In genomic region chr6:149592983-149593382, GRCh38 we compare ENCODE assay signal across 27 cellular contexts. TPM values are rescaled to one million over a fixed set of nuclear protein-coding genes. Genes with fewer than 3 reads are reported as not detected.
DNase-seq lines count a peak whose midpoint lies in the region; ATAC-seq, FAIRE-seq and TF ChIP-seq lines count a peak whose summit lies in the region.
"Had no signal": no experiment of that assay in that cellular context is flagged by ENCODE, and none has a peak within 500 bp of the region (broad histone marks: within the 10 kb centered on the region; RNA-seq: fewer than 3 reads in every experiment).

No MANE protein-coding gene starts in this region.

- H2BK5ac ChIP-seq in IMR-90 (ENCODE audit: low read depth, low read length, poor library complexity, severe bottlenecking) (no peak overlapping the region), mesenchymal stem cell (ENCODE audit: low read depth, low read length, poor library complexity, severe bottlenecking) (no peak overlapping the region)

- H4K91ac ChIP-seq in IMR-90 (ENCODE audit: insufficient read depth, low read depth, low read length) (no peak overlapping the region), mesenchymal stem cell (ENCODE audit: low read length) (no peak overlapping the region)

- no CpG with 5 or more reads among the region's 2 CpGs for WGBS in IMR-90 (ENCODE audit: extremely low coverage in 2 of 2, insufficient read length in 1 of 2), 2 experiments
- 84% methylated on average over 2 of the region's 2 CpGs for whole genome bisulfite sequencing in K562 (ENCODE audit: insufficient coverage, low coverage, missing lambda C conversion rate)
- no CpG with 5 or more reads among the region's 2 CpGs for WGBS in mesenchymal stem cell
- 93 to 94% methylated on average over 2 of the region's 2 CpGs for WGBS in heart right ventricle, 2 donors
- 97% methylated on average over 2 of the region's 2 CpGs for WGBS in right cardiac atrium

- no peak overlapping the region for H3K56ac ChIP-seq in IMR-90 (ENCODE audit: extremely low read depth, insufficient read depth, low read length)

- CTCF ChIA-PET in IMR-90 (lab: Yijun Ruan, JAX): no interaction called here
- CTCF ChIA-PET in K562 (lab: Yijun Ruan, JAX; ENCODE audit: low intra/inter-chr PET ratio): no interaction called here
- CTCF ChIA-PET in MCF 10A (lab: Yijun Ruan, JAX): interaction anchor here (0.5 to 0.6 kb wide), 2 partner anchors 34 to 478 kb away, joined by 3 read pairs; no protein-coding TSS in a partner anchor

- no TSS peak for BruUV-seq in IMR-90 (replicated peaks; lab: Mats Ljungman, UMichigan)
- BruUV-seq in K562 (replicated peaks; lab: Mats Ljungman, UMichigan): no TSS peak
- BruUV-seq in MCF 10A (replicated peaks; lab: Mats Ljungman, UMichigan): no TSS peak

- no peaks in the 10 kb centered on the region for H3K27me3 Mint-ChIP-seq in stimulated activated naive B cell treated with anti-CD40 and anti-IgM and Interleukin-4, amounts not matched to agents 10 μg/mL and 1 μg/mL and 100 μg/mL, for 72 hours
- H3K27me3 Mint-ChIP-seq in MCF 10A (ENCODE audit: insufficient read depth, unreplicated experiment): no peaks in the 10 kb centered on the region
- H3K27me3 Mint-ChIP-seq: CD4-positive, alpha-beta memory T cell; CD4-positive, CD25-positive, alpha-beta regulatory T cell; CD8-positive, alpha-beta memory T cell had no signal

- H3K14ac ChIP-seq in IMR-90 (replicated peaks; ENCODE audit: low read depth, low read length) (no peak overlapping the region), mesenchymal stem cell (ENCODE audit: low read length in 2 of 2) (no peak overlapping the region)

- H3K36me3 Mint-ChIP-seq in stimulated activated naive B cell treated with anti-CD40 and anti-IgM and Interleukin-4, amounts not matched to agents 10 μg/mL and 1 μg/mL and 100 μg/mL, for 72 hours: peaks cover 12 to 21% of the 10 kb centered on the region in 2 donors
- peaks cover 75% of the 10 kb centered on the region for H3K36me3 Mint-ChIP-seq in MCF 10A (ENCODE audit: insufficient read depth, unreplicated experiment)

- H3K4me3 ChIP-seq in IMR-90 (ENCODE audit: insufficient read depth, low read depth, low read length): no peak overlapping the region
- H3K4me3 ChIP-seq in K562: no peak overlapping the region
- H3K4me3 ChIP-seq in mesenchymal stem cell (ENCODE audit: insufficient read depth in 1 of 2, low read depth in 1 of 2, low read length in 2 of 2): no peak overlapping the region
- no peak overlapping the region for H3K4me3 ChIP-seq in heart right ventricle
- H3K4me3 ChIP-seq in right cardiac atrium (ENCODE audit: low read length): no peak overlapping the region
- H3K4me3 ChIP-seq: BLaER1, GM12878 had no signal

- DNase-seq in IMR-90 (no peak), K562 (ENCODE audit: extremely low read depth in 1 of 4, low spot score in 3 of 4) (no peak), mesenchymal stem cell (no peak), heart right ventricle (no peak), right cardiac atrium (no peak), MCF 10A (ENCODE audit: unreplicated experiment) (no peak)
- DNase-seq in stimulated activated naive B cell treated with anti-CD40 and anti-IgM and Interleukin-4, amounts not matched to agents 10 μg/mL and 1 μg/mL and 100 μg/mL, for 72 hours: no peak
- DNase-seq: 8988T; BE2C; C1 segment of cervical spinal cord; CD4-positive, alpha-beta memory T cell; CD4-positive, CD25-positive, alpha-beta regulatory T cell; CD8-positive, alpha-beta memory T cell; COR-L47; DMS 273 treated with DMSO at 0.1 percent for 48 hours; DMS153; DMS53; DMS79; DND-41; EL; GDM1 had no signal

- dilution Hi-C loops in IMR-90 (cut with HindIII; ENCODE audit: low sequenced_read_pairs, unreplicated experiment): no loop called here

- H3K4me1 Mint-ChIP-seq in stimulated activated naive B cell treated with anti-CD40 and anti-IgM and Interleukin-4, amounts not matched to agents 10 μg/mL and 1 μg/mL and 100 μg/mL, for 72 hours: no peaks in the 10 kb centered on the region
- no peaks in the 10 kb centered on the region for H3K4me1 Mint-ChIP-seq in MCF 10A (ENCODE audit: insufficient read depth, unreplicated experiment)
- H3K4me1 Mint-ChIP-seq: CD14-positive monocyte; CD4-positive, alpha-beta memory T cell; CD8-positive, alpha-beta memory T cell had no signal

- H2BK12ac ChIP-seq in mesenchymal stem cell (ENCODE audit: low read length in 2 of 2): no peak overlapping the region

- TF ChIP-seq CTCF in IMR-90 (conservative IDR thresholded peaks at IDR 0.05; ENCODE audit: low read depth, low read length): no peak
- TF ChIP-seq CTCF in K562 (IDR thresholded peaks at IDR 0.05 in 2 of 3, conservative IDR thresholded peaks at IDR 0.05 in 1 of 3; ENCODE audit: insufficient read depth in 2 of 3, low read depth in 1 of 3, low read length in 3 of 3): no peak
- TF ChIP-seq CTCF in heart right ventricle (IDR thresholded peaks at IDR 0.05): no peak
- no peak for TF ChIP-seq CTCF in MCF 10A (IDR thresholded peaks at IDR 0.05; ENCODE audit: unreplicated experiment)

- no peak overlapping the region for H3K18ac ChIP-seq in IMR-90 (ENCODE audit: low read depth, low read length)
- no peak overlapping the region for H3K18ac ChIP-seq in mesenchymal stem cell (ENCODE audit: low read depth in 1 of 2, low read length in 2 of 2)

- intact Hi-C loops in IMR-90 (cut with micrococcal nuclease): no loop called here
- intact Hi-C loops in K562 (cut with micrococcal nuclease): no loop called here
- intact Hi-C loops in heart right ventricle (cut with DNase I): no loop called here
- intact Hi-C loops in right cardiac atrium (cut with DNase I): no loop called here
- intact Hi-C loops in MCF 10A (cut with micrococcal nuclease): no loop called here

- H4K20me1 ChIP-seq in IMR-90 (ENCODE audit: insufficient read depth, low read length): no peaks in the 10 kb centered on the region
- no peaks in the 10 kb centered on the region for H4K20me1 ChIP-seq in K562 (replicated peaks; ENCODE audit: control insufficient read depth, insufficient read depth, low read length)
- H4K20me1 ChIP-seq: BLaER1 had no signal

- TF ChIP-seq RAD21 in IMR-90 (IDR thresholded peaks at IDR 0.05; ENCODE audit: low read length) (no peak), K562 (CRISPR knock-in tag; conservative IDR thresholded peaks at IDR 0.05 in 1 of 2, IDR thresholded peaks at IDR 0.05 in 1 of 2) (no peak)

- H3K36me3 ChIP-seq in IMR-90 (ENCODE audit: control insufficient read depth, insufficient read depth, low read length) (peaks cover 26% of the 10 kb centered on the region), K562 (ENCODE audit: control insufficient read depth, insufficient read depth, low read length) (peaks cover 66% of the 10 kb centered on the region), mesenchymal stem cell (ENCODE audit: control insufficient read depth in 1 of 2, insufficient read depth in 2 of 2, low read depth in 1 of 2, low read length in 2 of 2) (peaks cover 14 to 82% of the 10 kb centered on the region in 2 experiments), heart right ventricle (peaks cover 0 to 99% (median 52%) of the 10 kb centered on the region in 9 donors)

- H3K4me3 Mint-ChIP-seq in stimulated activated naive B cell treated with anti-CD40 and anti-IgM and Interleukin-4, amounts not matched to agents 10 μg/mL and 1 μg/mL and 100 μg/mL, for 72 hours: no peak overlapping the region
- no peak overlapping the region for H3K4me3 Mint-ChIP-seq in MCF 10A (ENCODE audit: unreplicated experiment)
- H3K4me3 Mint-ChIP-seq: CD14-positive monocyte; CD4-positive, alpha-beta memory T cell; CD4-positive, CD25-positive, alpha-beta regulatory T cell; CD8-positive, alpha-beta memory T cell had no signal

- no peak for FAIRE-seq in K562 (lab: Jason Lieb, UNC)
- FAIRE-seq: A204.1, GM12878, GM12892, GM18507 had no signal

- H2BK20ac ChIP-seq in IMR-90 (ENCODE audit: low read depth, low read length): no peak overlapping the region

- H3K79me1 ChIP-seq in IMR-90 (ENCODE audit: low read depth in 1 of 2, low read length in 2 of 2) (no peaks in the 10 kb centered on the region), mesenchymal stem cell (replicated peaks; ENCODE audit: low read length, poor library complexity, severe bottlenecking) (peaks cover 3% of the 10 kb centered on the region)

- no peaks in the 10 kb centered on the region for H3K27me3 ChIP-seq in IMR-90 (ENCODE audit: control insufficient read depth, insufficient read depth, low read length)
- H3K27me3 ChIP-seq in K562 (ENCODE audit: control insufficient read depth in 2 of 2, insufficient read depth in 2 of 2, low read length in 2 of 2): no peaks in the 10 kb centered on the region
- H3K27me3 ChIP-seq in mesenchymal stem cell (ENCODE audit: control insufficient read depth in 1 of 2, insufficient read depth in 1 of 2, low read length in 2 of 2): no peaks in the 10 kb centered on the region
- H3K27me3 ChIP-seq in heart right ventricle: no peaks in the 10 kb centered on the region
- no peaks in the 10 kb centered on the region for H3K27me3 ChIP-seq in right cardiac atrium (ENCODE audit: control insufficient read depth, insufficient read depth)
- H3K27me3 ChIP-seq: BE2C, BLaER1 had no signal

- H3K4me1 ChIP-seq in IMR-90 (ENCODE audit: control insufficient read depth, insufficient read depth, low read length): no peaks in the 10 kb centered on the region
- no peaks in the 10 kb centered on the region for H3K4me1 ChIP-seq in K562 (replicated peaks in 1 of 2; ENCODE audit: control insufficient read depth in 2 of 2, insufficient read depth in 2 of 2, low read length in 2 of 2)
- H3K4me1 ChIP-seq in mesenchymal stem cell (ENCODE audit: control insufficient read depth, insufficient read depth, low read depth, low read length): peaks cover 5% of the 10 kb centered on the region
- H3K4me1 ChIP-seq in heart right ventricle: no peaks in the 10 kb centered on the region
- H3K4me1 ChIP-seq in right cardiac atrium (ENCODE audit: control insufficient read depth, insufficient read depth, low read length): no peaks in the 10 kb centered on the region
- H3K4me1 ChIP-seq: BE2C, BLaER1 had no signal

- no peaks in the 10 kb centered on the region for H3K9me3 Mint-ChIP-seq in stimulated activated naive B cell treated with anti-CD40 and anti-IgM and Interleukin-4, amounts not matched to agents 10 μg/mL and 1 μg/mL and 100 μg/mL, for 72 hours
- no peaks in the 10 kb centered on the region for H3K9me3 Mint-ChIP-seq in MCF 10A (ENCODE audit: unreplicated experiment)
- H3K9me3 Mint-ChIP-seq: CD14-positive monocyte; CD4-positive, alpha-beta memory T cell; CD4-positive, CD25-positive, alpha-beta regulatory T cell; CD8-positive, alpha-beta memory T cell had no signal

- no peak overlapping the region for H4K8ac ChIP-seq in IMR-90 (ENCODE audit: low read depth in 2 of 2, low read length in 2 of 2)
- H4K8ac ChIP-seq in mesenchymal stem cell (ENCODE audit: low read length): no peak overlapping the region

- H2BK120ac ChIP-seq in IMR-90 (ENCODE audit: low read depth, low read length): no peak overlapping the region
- H2BK120ac ChIP-seq in mesenchymal stem cell (ENCODE audit: low read depth, low read length): no peak overlapping the region

- H3K23ac ChIP-seq in IMR-90 (ENCODE audit: low read depth, low read length) (no peak overlapping the region), mesenchymal stem cell (ENCODE audit: low read length in 2 of 2) (no peak overlapping the region)

- H3K9me1 ChIP-seq in IMR-90 (ENCODE audit: insufficient read depth, low read length): no peaks in the 10 kb centered on the region
- no peaks in the 10 kb centered on the region for H3K9me1 ChIP-seq in K562 (ENCODE audit: control insufficient read depth, insufficient read depth, low read length)

- H2AK5ac ChIP-seq in IMR-90 (ENCODE audit: low read depth, low read length) (no peak overlapping the region), mesenchymal stem cell (ENCODE audit: low read length, severe bottlenecking) (peak overlapping the region; percentile 31)

- no peak overlapping the region for H2AFZ ChIP-seq in IMR-90 (replicated peaks; ENCODE audit: low read length, poor library complexity)
- H2AFZ ChIP-seq in K562 (ENCODE audit: low read depth, low read length): no peak overlapping the region
- H2AFZ ChIP-seq in mesenchymal stem cell (ENCODE audit: low read depth, low read length): no peak overlapping the region

- no peak for TF ChIP-seq EP300 in K562 (IDR thresholded peaks at IDR 0.05; ENCODE audit: low read length)

- H3K27ac Mint-ChIP-seq in stimulated activated naive B cell treated with anti-CD40 and anti-IgM and Interleukin-4, amounts not matched to agents 10 μg/mL and 1 μg/mL and 100 μg/mL, for 72 hours: peak overlapping the region; percentile 60
- H3K27ac Mint-ChIP-seq in MCF 10A (ENCODE audit: low read depth, unreplicated experiment): no peak overlapping the region
- H3K27ac Mint-ChIP-seq: CD4-positive, alpha-beta memory T cell; CD4-positive, CD25-positive, alpha-beta regulatory T cell had no signal

- no peak overlapping the region for H2BK15ac ChIP-seq in IMR-90 (ENCODE audit: low read depth, low read length)
- no peak overlapping the region for H2BK15ac ChIP-seq in mesenchymal stem cell (ENCODE audit: low read depth, poor library complexity, severe bottlenecking)

- no peak overlapping the region for H4K5ac ChIP-seq in IMR-90 (ENCODE audit: low read depth, low read length)

- H3K4me2 ChIP-seq in IMR-90 (ENCODE audit: low read depth, low read length) (no peak overlapping the region), K562 (ENCODE audit: insufficient read depth, low read length) (no peak overlapping the region), mesenchymal stem cell (ENCODE audit: low read length, poor library complexity, severe bottlenecking) (no peak overlapping the region)
- H3K4me2 ChIP-seq: BLaER1 had no signal

- ATAC-seq in IMR-90 (ENCODE audit: low read depth) (no peak), K562 (no peak), heart right ventricle (no peak), right cardiac atrium (no peak)
- ATAC-seq in stimulated activated naive B cell treated with anti-CD40 and anti-IgM and Interleukin-4, amounts not matched to agents 10 μg/mL and 1 μg/mL and 100 μg/mL, for 72 hours (replicated peaks): no peak
- ATAC-seq: GM12878 had no signal

- TF ChIP-seq POLR2A in IMR-90 (IDR thresholded peaks at IDR 0.05; ENCODE audit: low read depth, low read length) (no peak), K562 (conservative IDR thresholded peaks at IDR 0.05) (0 out of 2 replicates have a peak, but pooled peaks have one; percentile 3)

- H3K9me3 ChIP-seq in IMR-90 (ENCODE audit: control insufficient read depth, insufficient read depth, low read length) (no peaks in the 10 kb centered on the region), K562 (replicated peaks; ENCODE audit: control insufficient read depth, insufficient read depth, low read depth, low read length) (no peaks in the 10 kb centered on the region), mesenchymal stem cell (ENCODE audit: control insufficient read depth, low read length) (no peaks in the 10 kb centered on the region), heart right ventricle (no peaks in the 10 kb centered on the region), right cardiac atrium (ENCODE audit: control insufficient read depth, low read length) (no peaks in the 10 kb centered on the region)
- H3K9me3 ChIP-seq: BE2C, BLaER1 had no signal

- no peaks in the 10 kb centered on the region for H3K79me2 ChIP-seq in K562 (ENCODE audit: control insufficient read depth, insufficient read depth, low read length)

- in situ Hi-C loops in IMR-90 (cut with MboI; ENCODE audit: low sequenced_read_pairs): no loop called here
- in situ Hi-C loops in K562 (cut with MboI): no loop called here

- H3K27ac ChIP-seq in IMR-90 (ENCODE audit: insufficient read depth, low read length) (no peak overlapping the region), K562 (ENCODE audit: extremely low read depth, low read depth, low read length) (no peak overlapping the region), mesenchymal stem cell (ENCODE audit: low read length, poor library complexity, severe bottlenecking) (peak overlapping the region; percentile 88), heart right ventricle (no peak overlapping the region), right cardiac atrium (ENCODE audit: low read length) (no peak overlapping the region)
- H3K27ac ChIP-seq: BLaER1 had no signal

- no peak overlapping the region for H2AK9ac ChIP-seq in IMR-90 (replicated peaks; ENCODE audit: low read depth, low read length, poor library complexity)

- no peak overlapping the region for H3K4ac ChIP-seq in IMR-90 (ENCODE audit: low read depth, low read length)
- H3K4ac ChIP-seq in mesenchymal stem cell (ENCODE audit: low read depth in 1 of 2, low read length in 2 of 2): no peak overlapping the region

- POLR2A ChIA-PET in IMR-90 (lab: Charles Lee; ENCODE audit: unreplicated experiment): no interaction called here
- POLR2A ChIA-PET in K562 (lab: Yijun Ruan, JAX): interaction anchor here (0.8 to 1.2 kb wide), 4 partner anchors 10 to 328 kb away, joined by 3 to 6 read pairs (median 4); no protein-coding TSS in a partner anchor
- POLR2A ChIA-PET in MCF 10A (lab: Yijun Ruan, JAX): interaction anchor here (1.2 to 1.5 kb wide), 2 partner anchors 11 to 13 kb away, joined by 3 to 4 read pairs; no protein-coding TSS in a partner anchor

- H3K9ac ChIP-seq in IMR-90 (ENCODE audit: low read depth, low read length): no peak overlapping the region
- H3K9ac ChIP-seq in K562 (ENCODE audit: insufficient read depth in 1 of 2, low read depth in 2 of 2, low read length in 2 of 2): no peak overlapping the region
- H3K9ac ChIP-seq in mesenchymal stem cell (ENCODE audit: low read length): no peak overlapping the region
- H3K9ac ChIP-seq: BLaER1 had no signal

RNA-seq across cellular contexts. Expression of gene GINM1, which starts 26.8 kb away (rescaled TPM):
- total RNA-seq in IMR-90 (2012; rRNA removed) (24.9 and 31.4 TPM in 2 replicates), K562 (2014; rRNA removed) (11.4 and 15.4 TPM in 2 replicates), K562 (2014; rRNA removed; fragmentation: Illumina TruSeq; extraction: Trizol) (19.3 and 23.8 TPM in 2 replicates), K562 (2015; rRNA removed; fragmentation: Illumina TruSeq; extraction: Trizol) (16.2 and 16.5 TPM in 2 replicates), K562 (2021) (13.9 and 15.7 TPM in 2 replicates), heart right ventricle (10 to 100 TPM; 48.6 to 59.3 (median 55.7) TPM), right cardiac atrium (10 to 100 TPM; 48.3 to 61.8 (median 54.8) TPM), MCF 10A (2022) (27.7 and 29.6 TPM in 2 replicates)
- polyA plus RNA-seq in IMR-90 (2012; rRNA removed) (20.9 and 23.6 TPM in 2 replicates), K562 (2011; rRNA removed) (11.6 and 14.2 TPM in 2 replicates), K562 (2014; fragmentation: Illumina TruSeq; extraction: Trizol) (15.2 and 15.4 TPM in 2 replicates), K562 (2014; fragmentation: Nextera tagmentation; extraction: Ambion mirVana) (1 to 10 TPM; 5.0 to 6.1 TPM), K562 (2014; rRNA removed) (12.9 and 13.0 TPM in 2 replicates), heart right ventricle (10 to 100 TPM; 26.8 to 46.1 TPM), right cardiac atrium (40.1 TPM)
- polyA plus RNA-seq in IMR-90 (2012; cell fraction: cytosol; rRNA removed): 9.9 and 14.9 TPM in 2 replicates
- 2.1 and 8.6 TPM in 2 replicates for polyA plus RNA-seq in IMR-90 (2012; cell fraction: nucleus; rRNA removed; ENCODE audit: low replicate concordance)
- 11.6 and 25.2 TPM in 2 replicates for total RNA-seq in K562 (2011; cell fraction: chromatin; rRNA removed; ENCODE audit: low replicate concordance)
- 10.0 and 11.8 TPM in 2 replicates for total RNA-seq in K562 (2011; cell fraction: nucleolus; rRNA removed)
- total RNA-seq in K562 (2011; cell fraction: nucleoplasm; rRNA removed): 15.3 and 19.5 TPM in 2 replicates
- polyA plus RNA-seq in K562 (2011; cell fraction: cytosol; rRNA removed): 3.3 and 5.5 TPM in 2 replicates
- 4.1 and 4.2 TPM in 2 replicates for polyA plus RNA-seq in K562 (2011; cell fraction: nucleus; rRNA removed)
- polyA plus RNA-seq in K562 (2012): 13.8 and 23.0 TPM in 2 replicates
- polyA minus RNA-seq in K562 (2011; rRNA and poly(A)+ RNA removed): 8.1 and 9.8 TPM in 2 replicates
- 5.5 and 8.3 TPM in 2 replicates for polyA minus RNA-seq in K562 (2011; cell fraction: cytosol; rRNA and poly(A)+ RNA removed)
- polyA minus RNA-seq in K562 (2011; cell fraction: nucleus; rRNA and poly(A)+ RNA removed): 2.8 and 3.6 TPM in 2 replicates
- polyA plus RNA-seq in mesenchymal stem cell (2013, experiment 1 of 2): 82.1 TPM
- polyA plus RNA-seq in mesenchymal stem cell (2013, experiment 2 of 2): 81.6 TPM

RNA-seq across cellular contexts. Expression of gene PPIL4, which starts 47.1 kb away (rescaled TPM):
- 13.3 and 29.7 TPM in 2 replicates for total RNA-seq in IMR-90 (2012; rRNA removed)
- 7.7 and 10.6 TPM in 2 replicates for polyA plus RNA-seq in IMR-90 (2012; rRNA removed)
- 0.62 and 0.77 TPM in 2 replicates for polyA plus RNA-seq in IMR-90 (2012; cell fraction: cytosol; rRNA removed)
- polyA plus RNA-seq in IMR-90 (2012; cell fraction: nucleus; rRNA removed; ENCODE audit: low replicate concordance): 0.53 and 5.0 TPM in 2 replicates
- total RNA-seq in K562 (2011; cell fraction: chromatin; rRNA removed; ENCODE audit: low replicate concordance): 10.8 and 40.4 TPM in 2 replicates
- 3.9 and 4.8 TPM in 2 replicates for total RNA-seq in K562 (2011; cell fraction: nucleolus; rRNA removed)
- total RNA-seq in K562 (2011; cell fraction: nucleoplasm; rRNA removed): 12.2 and 16.3 TPM in 2 replicates
- 29.5 and 36.9 TPM in 2 replicates for total RNA-seq in K562 (2014; rRNA removed)
- total RNA-seq in K562 (2014; rRNA removed; fragmentation: Illumina TruSeq; extraction: Trizol): 53.7 and 59.5 TPM in 2 replicates
- total RNA-seq in K562 (2015; rRNA removed; fragmentation: Illumina TruSeq; extraction: Trizol): 52.3 and 54.0 TPM in 2 replicates
- 26.9 and 29.1 TPM in 2 replicates for total RNA-seq in K562 (2021)
- 11.7 and 14.5 TPM in 2 replicates for polyA plus RNA-seq in K562 (2011; rRNA removed)
- polyA plus RNA-seq in K562 (2011; cell fraction: cytosol; rRNA removed): 1.4 and 4.7 TPM in 2 replicates
- polyA plus RNA-seq in K562 (2011; cell fraction: nucleus; rRNA removed): 4.0 and 8.9 TPM in 2 replicates
- polyA plus RNA-seq in K562 (2012): 17.7 and 23.4 TPM in 2 replicates
- 34.9 and 45.9 TPM in 2 replicates for polyA plus RNA-seq in K562 (2014; fragmentation: Illumina TruSeq; extraction: Trizol)
- 10 to 100 TPM; 48.5 to 55.2 TPM for polyA plus RNA-seq in K562 (2014; fragmentation: Nextera tagmentation; extraction: Ambion mirVana)
- 26.4 and 32.2 TPM in 2 replicates for polyA plus RNA-seq in K562 (2014; rRNA removed)
- 20.1 and 25.6 TPM in 2 replicates for polyA minus RNA-seq in K562 (2011; rRNA and poly(A)+ RNA removed)
- polyA minus RNA-seq in K562 (2011; cell fraction: cytosol; rRNA and poly(A)+ RNA removed): 11.4 and 13.6 TPM in 2 replicates
- 6.7 and 10.3 TPM in 2 replicates for polyA minus RNA-seq in K562 (2011; cell fraction: nucleus; rRNA and poly(A)+ RNA removed)
- polyA plus RNA-seq in mesenchymal stem cell (2013, experiment 1 of 2): 41.9 TPM
- polyA plus RNA-seq in mesenchymal stem cell (2013, experiment 2 of 2): 42.4 TPM
- 10 to 100 TPM; 15.2 to 22.0 (median 18.1) TPM for total RNA-seq in heart right ventricle
- 10 to 100 TPM in 1 of 2 donors, 1 to 10 TPM in 1; 9.4 to 15.1 TPM for polyA plus RNA-seq in heart right ventricle
- total RNA-seq in right cardiac atrium: 10 to 100 TPM; 20.1 to 23.6 (median 21.3) TPM
- 19.8 TPM for polyA plus RNA-seq in right cardiac atrium
- total RNA-seq in MCF 10A (2022): 37.2 and 47.7 TPM in 2 replicates

RNA-seq across cellular contexts. Expression of gene KATNA1, which starts 55.5 kb away (rescaled TPM):
- 24.6 and 33.3 TPM in 2 replicates for total RNA-seq in IMR-90 (2012; rRNA removed)
- polyA plus RNA-seq in IMR-90 (2012; rRNA removed): 13.1 and 15.3 TPM in 2 replicates
- 5.4 and 6.2 TPM in 2 replicates for polyA plus RNA-seq in IMR-90 (2012; cell fraction: cytosol; rRNA removed)
- 4.6 and 17.7 TPM in 2 replicates for polyA plus RNA-seq in IMR-90 (2012; cell fraction: nucleus; rRNA removed; ENCODE audit: low replicate concordance)
- total RNA-seq in K562 (2011; cell fraction: chromatin; rRNA removed; ENCODE audit: low replicate concordance): 55.2 and 95.6 TPM in 2 replicates
- 29.5 and 30.9 TPM in 2 replicates for total RNA-seq in K562 (2011; cell fraction: nucleolus; rRNA removed)
- 37.0 and 41.8 TPM in 2 replicates for total RNA-seq in K562 (2011; cell fraction: nucleoplasm; rRNA removed)
- 41.1 and 45.0 TPM in 2 replicates for total RNA-seq in K562 (2014; rRNA removed)
- 53.5 and 63.0 TPM in 2 replicates for total RNA-seq in K562 (2014; rRNA removed; fragmentation: Illumina TruSeq; extraction: Trizol)
- 40.6 and 44.5 TPM in 2 replicates for total RNA-seq in K562 (2015; rRNA removed; fragmentation: Illumina TruSeq; extraction: Trizol)
- total RNA-seq in K562 (2021): 33.9 and 34.6 TPM in 2 replicates
- polyA plus RNA-seq in K562 (2011; rRNA removed): 58.1 and 76.9 TPM in 2 replicates
- polyA plus RNA-seq in K562 (2011; cell fraction: cytosol; rRNA removed): 18.7 and 24.8 TPM in 2 replicates
- 22.6 and 33.0 TPM in 2 replicates for polyA plus RNA-seq in K562 (2011; cell fraction: nucleus; rRNA removed)
- polyA plus RNA-seq in K562 (2012): 29.5 and 31.6 TPM in 2 replicates
- polyA plus RNA-seq in K562 (2014; fragmentation: Illumina TruSeq; extraction: Trizol): 55.0 and 56.7 TPM in 2 replicates
- polyA plus RNA-seq in K562 (2014; fragmentation: Nextera tagmentation; extraction: Ambion mirVana): 10 to 100 TPM; 22.5 to 33.3 TPM
- 41.8 and 47.5 TPM in 2 replicates for polyA plus RNA-seq in K562 (2014; rRNA removed)
- 74.6 and 86.8 TPM in 2 replicates for polyA minus RNA-seq in K562 (2011; rRNA and poly(A)+ RNA removed)
- 27.4 and 28.3 TPM in 2 replicates for polyA minus RNA-seq in K562 (2011; cell fraction: cytosol; rRNA and poly(A)+ RNA removed)
- 20.9 and 34.8 TPM in 2 replicates for polyA minus RNA-seq in K562 (2011; cell fraction: nucleus; rRNA and poly(A)+ RNA removed)
- 16.3 TPM for polyA plus RNA-seq in mesenchymal stem cell (2013, experiment 1 of 2)
- polyA plus RNA-seq in mesenchymal stem cell (2013, experiment 2 of 2): 16.4 TPM
- 10 to 100 TPM in 8 of 10 donors, 1 to 10 TPM in 2; 9.4 to 14.2 (median 12.0) TPM for total RNA-seq in heart right ventricle
- 10 to 100 TPM in 1 of 2 donors, 1 to 10 TPM in 1; 6.8 to 13.3 TPM for polyA plus RNA-seq in heart right ventricle
- total RNA-seq in right cardiac atrium: 10 to 100 TPM in 3 of 4 donors, 1 to 10 TPM in 1; 9.9 to 13.4 (median 13.1) TPM
- 10.3 TPM for polyA plus RNA-seq in right cardiac atrium
- 23.2 and 25.8 TPM in 2 replicates for total RNA-seq in MCF 10A (2022)
